In genomic region chr11:119421351-119421750, GRCh38 we compare ENCODE assay signal across 11 cellular contexts. TPM values are rescaled to one million over a fixed set of nuclear protein-coding genes. Genes with fewer than 3 reads are reported as not detected.
DNase-seq lines count a peak whose midpoint lies in the region; ATAC-seq and TF ChIP-seq lines count a peak whose summit lies in the region.
"Had no signal": no experiment of that assay in that cellular context is flagged by ENCODE, and none has a peak within 500 bp of the region (broad histone marks: within the 10 kb centered on the region; RNA-seq: fewer than 3 reads in every experiment).

No MANE protein-coding gene starts in this region.

- peaks cover 21% of the 10 kb centered on the region for H3K4me1 ChIP-seq in BLaER1
- peaks cover 22% of the 10 kb centered on the region for H3K4me1 ChIP-seq in NT2/D1 (ENCODE audit: insufficient read depth, insufficient read length)
- 0 out of 2 replicates have a peak, but pooled peaks cover 3% of the 10 kb centered on the region for H3K4me1 ChIP-seq in PC-9 (replicated peaks; ENCODE audit: insufficient read depth)

- H3K9me2 ChIP-seq in PC-9 (ENCODE audit: insufficient read depth), result no peaks in the 10 kb centered on the region

- H3K27me3 Mint-ChIP-seq in osteocyte (ENCODE audit: unreplicated experiment), result peaks cover 9% of the 10 kb centered on the region

- BruUV-seq in PC-9 (replicated peaks; lab: Mats Ljungman, UMichigan), result no TSS peak

- H3K4me3 ChIP-seq in BLaER1, result no peak overlapping the region
- H3K4me3 ChIP-seq in NT2/D1 (ENCODE audit: insufficient read length, low read depth), result peak overlapping the region; percentile 79
- peak overlapping the region; percentile 95 for H3K4me3 ChIP-seq in fibroblast of mammary gland (ENCODE audit: control insufficient read depth, low read depth, low read length)
- H3K4me3 ChIP-seq in PC-9, result no peak overlapping the region

- H4K20me1 ChIP-seq in BLaER1 (peaks cover 28% of the 10 kb centered on the region), PC-9 (ENCODE audit: insufficient read depth) (no peaks in the 10 kb centered on the region)

- no peak for ATAC-seq in omental fat pad (ENCODE audit: low FRiP score)

- no peaks in the 10 kb centered on the region for H3F3A ChIP-seq in PC-9 (ENCODE audit: insufficient read depth, low read depth)

- H2AFZ ChIP-seq in PC-9, result no peak overlapping the region

- H3K9me3 ChIP-seq in BLaER1 (no peaks in the 10 kb centered on the region), NT2/D1 (ENCODE audit: insufficient read depth, low read length) (no peaks in the 10 kb centered on the region), PC-9 (ENCODE audit: insufficient read depth, low read depth) (no peaks in the 10 kb centered on the region)
- H3K9me3 ChIP-seq: SJCRH30 had no signal

- H3K4me1 Mint-ChIP-seq in osteocyte (ENCODE audit: unreplicated experiment), result peaks cover 32% of the 10 kb centered on the region

- no peak overlapping the region for H3K9ac ChIP-seq in BLaER1
- H3K9ac ChIP-seq in NT2/D1 (ENCODE audit: insufficient read length, low read depth), result peak overlapping the region; percentile 90

- TF ChIP-seq CTCF in fibroblast of mammary gland (conservative IDR thresholded peaks at IDR 0.05; ENCODE audit: control insufficient read depth, insufficient read depth, low read depth, low read length) (no peak), osteocyte (IDR thresholded peaks at IDR 0.05) (no peak), PC-9 (conservative IDR thresholded peaks at IDR 0.05) (no peak), omental fat pad (IDR thresholded peaks at IDR 0.05) (no peak)

- POLR2A ChIA-PET in PC-9 (lab: Charles Lee; ENCODE audit: unreplicated experiment), result interaction anchor here (0.6 kb wide), 1 partner anchor 11 kb away, joined by 9 read pairs; no protein-coding TSS in a partner anchor

- DNase-seq in NT2/D1 (ENCODE audit: low read depth, low spot score), result no peak
- peak; percentile 65 for DNase-seq in fibroblast of mammary gland (ENCODE audit: low read depth)
- DNase-seq in osteocyte (ENCODE audit: extremely low spot score, unreplicated experiment), result no peak
- no peak for DNase-seq in erythroblast (lab: John Stamatoyannopoulos, UW)
- DNase-seq in PC-9, result no peak
- DNase-seq in activated CD4-positive, CD25-positive, alpha-beta regulatory T cell treated with anti-CD3 and anti-CD28 coated beads, Interleukin-2, amount 50 U/mL, for 72 hours, result no peak
- DNase-seq in omental fat pad (ENCODE audit: low spot score), result no peak
- DNase-seq: SJCRH30; stimulated activated naive CD8-positive, alpha-beta T cell treated with anti-CD3 and anti-CD28 coated beads, Interleukin-15, amount 100 ng/mL, for 72 hours had no signal

- H3K36me3 ChIP-seq in BLaER1 (no peaks in the 10 kb centered on the region), NT2/D1 (ENCODE audit: insufficient read depth, insufficient read length, low read length) (peaks cover 40% of the 10 kb centered on the region), PC-9 (ENCODE audit: low read depth) (no peaks in the 10 kb centered on the region)
- H3K36me3 ChIP-seq: SJCRH30 had no signal

- intact Hi-C loops in PC-9 (cut with micrococcal nuclease; ENCODE audit: unreplicated experiment), result no loop called here

- H3K4me3 Mint-ChIP-seq in osteocyte (ENCODE audit: unreplicated experiment), result peak overlapping the region; percentile 81

- H3K4me2 ChIP-seq in BLaER1 (peak overlapping the region; percentile 73), PC-9 (no peak overlapping the region)

- H3K27ac Mint-ChIP-seq in osteocyte (ENCODE audit: unreplicated experiment), result no peak overlapping the region
- H3K27ac Mint-ChIP-seq: activated naive CD8-positive, alpha-beta T cell treated with anti-CD3 and anti-CD28 coated beads for 36 hours; stimulated activated naive CD8-positive, alpha-beta T cell treated with anti-CD3 and anti-CD28 coated beads, Interleukin-15, amount 100 ng/mL, for 72 hours had no signal

- no peak overlapping the region for H3K27ac ChIP-seq in BLaER1
- H3K27ac ChIP-seq in PC-9, result no peak overlapping the region
- H3K27ac ChIP-seq: SJCRH30 had no signal

- H3K79me2 ChIP-seq in PC-9 (ENCODE audit: low read depth), result no peaks in the 10 kb centered on the region

- no peaks in the 10 kb centered on the region for H3K9me3 Mint-ChIP-seq in osteocyte (ENCODE audit: unreplicated experiment)
- H3K9me3 Mint-ChIP-seq: activated naive CD8-positive, alpha-beta T cell treated with anti-CD3 and anti-CD28 coated beads for 36 hours; stimulated activated naive CD8-positive, alpha-beta T cell treated with anti-CD3 and anti-CD28 coated beads, Interleukin-15, amount 100 ng/mL, for 72 hours had no signal

- H3K27me3 ChIP-seq in BLaER1, result peaks cover 59% of the 10 kb centered on the region
- no peaks in the 10 kb centered on the region for H3K27me3 ChIP-seq in NT2/D1 (ENCODE audit: insufficient read depth, insufficient read length)
- H3K27me3 ChIP-seq in PC-9 (ENCODE audit: insufficient read depth, low read depth), result no peaks in the 10 kb centered on the region
- H3K27me3 ChIP-seq: SJCRH30 had no signal

- CTCF ChIA-PET in PC-9 (lab: Charles Lee), result no interaction called here

- TF ChIP-seq POLR2A in erythroblast (IDR thresholded peaks at IDR 0.05; ENCODE audit: low read length), result no peak

- H3K36me3 Mint-ChIP-seq in osteocyte (ENCODE audit: unreplicated experiment), result no peaks in the 10 kb centered on the region
- H3K36me3 Mint-ChIP-seq: activated naive CD8-positive, alpha-beta T cell treated with anti-CD3 and anti-CD28 coated beads for 36 hours had no signal

RNA-seq across cellular contexts. Expression of gene THY1, which starts 1.6 kb away (rescaled TPM):
- 11.3 and 14.0 TPM in 2 replicates for total RNA-seq in osteocyte
- not detected in 2 replicates for total RNA-seq in PC-9 (2021)
- total RNA-seq in omental fat pad, result 10 to 100 TPM; 12.0 to 71.5 (median 33.3) TPM

RNA-seq across cellular contexts. Expression of gene USP2, which starts 39.9 kb away (rescaled TPM):
- total RNA-seq in osteocyte (0.11 and 0.24 TPM in 2 replicates), PC-9 (2021) (2.1 and 2.7 TPM in 2 replicates), omental fat pad (10 to 100 TPM in 2 of 4 donors, under 1 TPM in 2; 0.63 to 18.7 (median 9.2) TPM)

Comparison
In these comparisons a context has a peak if more than half of its experiments do, and no peak if none do; other contexts are left out.
1. H3K4me3 ChIP-seq: peak in NT2/D1 (single experiment) and fibroblast of mammary gland (single experiment); none in BLaER1 (single experiment) and PC-9 (single experiment).
2. RNA of gene THY1, which starts 1.6 kb away (total RNA-seq): 12.0 to 71.5 TPM in omental fat pad and 11.3 to 14.0 TPM in osteocyte; not detected in PC-9; every median in the first group is over 10 times any median in the second.